In the genomic region with DNA sequence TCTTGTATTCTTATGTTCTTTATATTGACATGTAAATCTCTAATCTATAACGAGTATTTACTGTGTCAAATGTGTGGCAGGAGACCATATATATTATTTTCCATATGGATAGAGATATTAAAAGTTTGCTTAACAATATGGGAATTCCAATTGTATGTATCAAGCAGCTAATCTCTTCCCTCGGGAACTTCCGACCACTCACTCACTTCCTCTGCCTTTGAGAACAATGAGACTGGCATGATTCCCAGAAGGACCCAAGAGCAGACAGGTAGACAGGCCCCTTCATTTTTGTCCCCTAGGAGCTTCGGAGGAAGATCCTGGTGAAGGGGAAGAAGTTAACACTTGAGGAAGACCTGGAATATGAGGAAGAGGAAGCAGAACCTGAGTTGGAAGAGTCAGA, we compare ENCODE assay signal across 24 cellular contexts. TPM values are rescaled to one million over a fixed set of nuclear protein-coding genes. Genes with fewer than 3 reads are reported as not detected.
A peak's percentile ranks its signal among the peaks of the same experiment; 100 is the strongest.
DNase-seq lines count a peak whose midpoint lies in the region; ATAC-seq, FAIRE-seq and TF ChIP-seq lines count a peak whose summit lies in the region.
"Had no signal": no experiment of that assay in that cellular context is flagged by ENCODE, and none has a peak within 500 bp of the region (broad histone marks: within the 10 kb centered on the region; RNA-seq: fewer than 3 reads in every experiment).

No MANE protein-coding gene starts in this region.

- no peak for TF ChIP-seq POLR2A in H54 (IDR thresholded peaks at IDR 0.05; ENCODE audit: low read depth, low read length)

- H3K27ac ChIP-seq in PC-3 (ENCODE audit: low read length) = peak overlapping the region; percentile 88
- no peak overlapping the region for H3K27ac ChIP-seq in coronary artery
- H3K27ac ChIP-seq: colonic mucosa, neural progenitor cell, prostate gland, upper lobe of right lung, VCaP had no signal

- ATAC-seq in PC-3 (peak; percentile 88), GM18868 (IDR thresholded peaks at IDR 0.05; ENCODE audit: unreplicated experiment) (no peak), omental fat pad (ENCODE audit: low FRiP score) (no peak)
- ATAC-seq: left lobe of liver, upper lobe of right lung had no signal

- no peak for FAIRE-seq in H54 (lab: Jason Lieb, UNC)
- FAIRE-seq: frontal cortex, GM18507 had no signal

- peak overlapping the region; percentile 41; the same call in 1 of the 2 replicates for H3K9ac ChIP-seq in PC-3 (ENCODE audit: low read length)
- H3K9ac ChIP-seq: neural progenitor cell had no signal

- H3F3A ChIP-seq in PC-3 (ENCODE audit: low read length, unreplicated experiment) = no peaks in the 10 kb centered on the region

- DNase-seq in HS-5 (ENCODE audit: low read depth) = peak; percentile 65
- DNase-seq in PC-3 = peak; percentile 94
- DNase-seq in choroid plexus epithelial cell (ENCODE audit: low read depth) = peak; percentile 23
- DNase-seq in lung microvascular endothelial cell (ENCODE audit: low read depth in 2 of 2) = peak; percentile 70 to 95
- DNase-seq in coronary artery (ENCODE audit: low spot score) = no peak
- DNase-seq in H54 (ENCODE audit: insufficient read length, low spot score) = no peak
- no peak for DNase-seq in omental fat pad (ENCODE audit: low spot score)
- DNase-seq: activated CD4-positive, alpha-beta T cell treated with anti-CD3 and anti-CD28 coated beads, Interleukin-2, amount 50 U/mL, for 4 hours; activated naive CD4-positive, alpha-beta T cell; anterior cingulate cortex; colonic mucosa; COR-L47; H7; NCI-H187; SHP77 treated with DMSO at 0.1 percent for 48 hours; stimulated activated CD4-positive, alpha-beta T cell treated with anti-CD3 and anti-CD28 coated beads, Interleukin-4, amount 100 ng/mL, for 24 hours; upper lobe of right lung had no signal

- H3K27me3 ChIP-seq in PC-3 (ENCODE audit: low read length) = no peaks in the 10 kb centered on the region
- H3K27me3 ChIP-seq: colonic mucosa, neural progenitor cell, upper lobe of right lung had no signal

- H3K9me3 ChIP-seq in PC-3 (ENCODE audit: low read length) = no peaks in the 10 kb centered on the region
- H3K9me3 ChIP-seq: colonic mucosa, prostate gland, upper lobe of right lung had no signal

- intact Hi-C loops in PC-3 (cut with micrococcal nuclease) = no loop called here

- TF ChIP-seq CTCF in PC-3 (conservative IDR thresholded peaks at IDR 0.05; ENCODE audit: low read depth, low read length) (no peak), choroid plexus epithelial cell (conservative IDR thresholded peaks at IDR 0.05; ENCODE audit: low read depth, low read length) (no peak), coronary artery (IDR thresholded peaks at IDR 0.05) (no peak), omental fat pad (IDR thresholded peaks at IDR 0.05) (no peak)

- H3K9me2 ChIP-seq in PC-3 (replicated peaks; ENCODE audit: low read length) = no peaks in the 10 kb centered on the region

- H4K20me1 ChIP-seq in PC-3 (ENCODE audit: low read length) = no peaks in the 10 kb centered on the region

- CTCF ChIA-PET in PC-3 (lab: Charles Lee) = no interaction called here

- H3K36me3 ChIP-seq in PC-3 (ENCODE audit: low read depth, low read length) = peaks cover 29% of the 10 kb centered on the region
- H3K36me3 ChIP-seq: colonic mucosa, neural progenitor cell, prostate gland had no signal

- no peak overlapping the region for H2AFZ ChIP-seq in PC-3 (ENCODE audit: low read length)
- H2AFZ ChIP-seq: neural progenitor cell had no signal

- no TSS peak for BruUV-seq in PC-3 (replicated peaks; lab: Mats Ljungman, UMichigan)

- peak overlapping the region; percentile 63 for H3K4me2 ChIP-seq in PC-3 (ENCODE audit: low read length)
- H3K4me2 ChIP-seq: neural progenitor cell had no signal

- H3K79me2 ChIP-seq in PC-3 (ENCODE audit: low read length) = no peaks in the 10 kb centered on the region

- H3K4me3 ChIP-seq in PC-3 (ENCODE audit: low read length) (no peak overlapping the region), choroid plexus epithelial cell (ENCODE audit: low read depth, low read length) (no peak overlapping the region), coronary artery (no peak overlapping the region)
- H3K4me3 ChIP-seq: colonic mucosa, neural progenitor cell, prostate gland, upper lobe of right lung had no signal

- H3K4me1 ChIP-seq in PC-3 (ENCODE audit: insufficient read depth, low read length) = peaks cover 21% of the 10 kb centered on the region
- H3K4me1 ChIP-seq: colonic mucosa, neural progenitor cell, prostate gland, upper lobe of right lung had no signal

- POLR2A ChIA-PET in PC-3 (lab: Charles Lee; ENCODE audit: unreplicated experiment) = no interaction called here

RNA-seq across cellular contexts. Expression of a gene that starts 24.1 kb away (rescaled TPM):
- total RNA-seq in PC-3 (2014; rRNA removed) (5.6 and 11.7 TPM in 2 replicates), lung microvascular endothelial cell (0.40 and 1.7 TPM in 2 replicates), omental fat pad (1 to 10 TPM in 3 of 4 donors, under 1 TPM in 1; 0.56 to 2.9 (median 2.0) TPM)
- total RNA-seq: H7 had no signal

RNA-seq across cellular contexts. Expression of a gene that starts 27.6 kb away (rescaled TPM):
- total RNA-seq in PC-3 (2014; rRNA removed) = 35.5 and 36.3 TPM in 2 replicates
- 3.3 and 6.2 TPM in 2 replicates for total RNA-seq in lung microvascular endothelial cell
- total RNA-seq in omental fat pad = 10 to 100 TPM; 10.0 to 26.0 (median 18.1) TPM

RNA-seq across cellular contexts. Expression of a gene that starts 27.6 kb away (rescaled TPM):
- 41.3 and 48.5 TPM in 2 replicates for total RNA-seq in PC-3 (2014; rRNA removed)
- total RNA-seq in lung microvascular endothelial cell = 19.2 and 24.4 TPM in 2 replicates
- 10 to 100 TPM; 19.3 to 40.0 (median 20.3) TPM for total RNA-seq in omental fat pad

RNA-seq across cellular contexts. Expression of a gene that starts 40.0 kb away (rescaled TPM):
- total RNA-seq in PC-3 (2014; rRNA removed) (35.1 and 42.4 TPM in 2 replicates), lung microvascular endothelial cell (28.5 and 36.7 TPM in 2 replicates), omental fat pad (10 to 100 TPM; 11.4 to 21.4 (median 18.1) TPM)

RNA-seq across cellular contexts. Expression of a gene that starts 40.0 kb away (rescaled TPM):
- total RNA-seq in PC-3 (2014; rRNA removed) (32.9 and 48.2 TPM in 2 replicates), lung microvascular endothelial cell (3.7 and 6.9 TPM in 2 replicates), omental fat pad (10 to 100 TPM; 15.6 to 45.7 (median 23.1) TPM)

Comparison
In these comparisons a context has a peak if more than half of its experiments do, and no peak if none do; other contexts are left out.
1. DNase-seq: peak in HS-5 (single experiment), PC-3 (single experiment), choroid plexus epithelial cell (single experiment) and lung microvascular endothelial cell (2 of 2); none in coronary artery (single experiment), H54 (single experiment) and omental fat pad (single experiment).